Comparison of ENCODE assay signal across 11 cellular contexts in genomic region chr13:23506821-23507210, GRCh38.
DNase-seq lines count a peak whose midpoint lies in the region; ATAC-seq and TF ChIP-seq lines count a peak whose summit lies in the region.
"Had no signal": no experiment of that assay in that cellular context is flagged by ENCODE, and none has a peak within 500 bp of the region (broad histone marks: within the 10 kb centered on the region; RNA-seq: fewer than 3 reads in every experiment).

No MANE protein-coding gene starts in this region.

- H3K27me3 Mint-ChIP-seq in glutamatergic neuron (ENCODE audit: unreplicated experiment): peaks cover 11% of the 10 kb centered on the region
- H3K27me3 Mint-ChIP-seq in effector memory CD8-positive, alpha-beta T cell: peaks cover 14 to 49% of the 10 kb centered on the region in 2 donors
- H3K27me3 Mint-ChIP-seq in activated naive CD8-positive, alpha-beta T cell treated with anti-CD3 and anti-CD28 coated beads for 36 hours: peaks cover 12% of the 10 kb centered on the region

- H2BK120ac ChIP-seq in trophoblast cell (ENCODE audit: insufficient read depth, low read length, poor library complexity): peak overlapping the region; percentile 96

- peak overlapping the region; percentile 63 for H4K12ac ChIP-seq in trophoblast cell (ENCODE audit: low read depth, low read length)

- H2BK12ac ChIP-seq in trophoblast cell (ENCODE audit: low read length): peak overlapping the region; percentile 95

- H3K9me3 ChIP-seq in trophoblast cell (ENCODE audit: insufficient read depth, low read depth, low read length): no peaks in the 10 kb centered on the region

- H3K27ac ChIP-seq in trophoblast cell (ENCODE audit: low read depth, low read length): peak overlapping the region; percentile 99
- H3K27ac ChIP-seq: dorsolateral prefrontal cortex had no signal

- H3K14ac ChIP-seq in trophoblast cell (ENCODE audit: low read length): peak overlapping the region; percentile 92

- TF ChIP-seq CTCF in glutamatergic neuron (IDR thresholded peaks at IDR 0.05; ENCODE audit: partially characterized antibody, unreplicated experiment): no peak

- peak overlapping the region; percentile 99 for H4K91ac ChIP-seq in trophoblast cell (ENCODE audit: low read depth, low read length)

- H2AK5ac ChIP-seq in trophoblast cell (ENCODE audit: low read length): peak overlapping the region; percentile 99

- H3K18ac ChIP-seq in trophoblast cell (ENCODE audit: low read length): peak overlapping the region; percentile 92

- no peaks in the 10 kb centered on the region for H3K36me3 ChIP-seq in trophoblast cell (ENCODE audit: control insufficient read depth in 1 of 2, insufficient read depth in 2 of 2, low read length in 2 of 2)

- H3K9me3 Mint-ChIP-seq in glutamatergic neuron (ENCODE audit: unreplicated experiment): peaks cover 17% of the 10 kb centered on the region
- no peaks in the 10 kb centered on the region for H3K9me3 Mint-ChIP-seq in effector memory CD8-positive, alpha-beta T cell
- H3K9me3 Mint-ChIP-seq in activated naive CD8-positive, alpha-beta T cell treated with anti-CD3 and anti-CD28 coated beads for 36 hours: no peaks in the 10 kb centered on the region
- H3K9me3 Mint-ChIP-seq: natural killer cell had no signal

- no peak overlapping the region for H3K4me3 ChIP-seq in trophoblast cell (ENCODE audit: low read depth, low read length)
- H3K4me3 ChIP-seq: dorsolateral prefrontal cortex had no signal

- peak overlapping the region; percentile 8 for H3K4me2 ChIP-seq in trophoblast cell (ENCODE audit: low read length)

- peak overlapping the region; percentile 41 for H2AFZ ChIP-seq in trophoblast cell (ENCODE audit: insufficient read depth, low read length, poor library complexity)

- H3K27ac Mint-ChIP-seq in glutamatergic neuron (ENCODE audit: unreplicated experiment): peak overlapping the region; percentile 100
- H3K27ac Mint-ChIP-seq in effector memory CD8-positive, alpha-beta T cell: no peak overlapping the region
- no peak overlapping the region for H3K27ac Mint-ChIP-seq in activated naive CD8-positive, alpha-beta T cell treated with anti-CD3 and anti-CD28 coated beads for 36 hours
- H3K27ac Mint-ChIP-seq: natural killer cell had no signal

- no peak overlapping the region for H3K23ac ChIP-seq in trophoblast cell (ENCODE audit: low read length)

- H3K4me1 ChIP-seq in trophoblast cell (ENCODE audit: control insufficient read depth in 1 of 2, insufficient read depth in 2 of 2, low read length in 2 of 2): peaks cover 19 to 26% of the 10 kb centered on the region in 2 experiments

- H3K27me3 ChIP-seq in trophoblast cell (ENCODE audit: insufficient read depth, low read length): no peaks in the 10 kb centered on the region

- H3K4me3 Mint-ChIP-seq in glutamatergic neuron (ENCODE audit: unreplicated experiment): peak overlapping the region; percentile 72
- H3K4me3 Mint-ChIP-seq in effector memory CD8-positive, alpha-beta T cell: no peak overlapping the region
- H3K4me3 Mint-ChIP-seq in activated naive CD8-positive, alpha-beta T cell treated with anti-CD3 and anti-CD28 coated beads for 36 hours: no peak overlapping the region
- H3K4me3 Mint-ChIP-seq: natural killer cell had no signal

- H4K8ac ChIP-seq in trophoblast cell (ENCODE audit: low read depth, low read length): peak overlapping the region; percentile 75

- H3K79me2 ChIP-seq in trophoblast cell (ENCODE audit: control insufficient read depth, insufficient read depth, low read length, poor library complexity): peaks cover 7% of the 10 kb centered on the region

- H3K79me1 ChIP-seq in trophoblast cell (ENCODE audit: low read length): peaks cover 40% of the 10 kb centered on the region

- peak overlapping the region; percentile 99 for H2BK5ac ChIP-seq in trophoblast cell (ENCODE audit: low read depth, low read length, poor library complexity)

- WGBS in trophoblast cell (ENCODE audit: extremely low coverage, insufficient coverage, insufficient read length): no CpG with 5 or more reads among the region's 9 CpGs

- DNase-seq in EL (peak; percentile 92), glutamatergic neuron (no peak), trophoblast cell (no peak), NCI-H82 (lab: John Stamatoyannopoulos, UW) (no peak)
- DNase-seq in effector memory CD8-positive, alpha-beta T cell: no peak
- DNase-seq in activated naive CD8-positive, alpha-beta T cell treated with anti-CD3 and anti-CD28 coated beads for 36 hours: no peak
- DNase-seq: dorsolateral prefrontal cortex; natural killer cell; stimulated activated CD4-positive, alpha-beta T cell treated with anti-CD3 and anti-CD28 coated beads, Interleukin-4, amount 100 ng/mL, for 1 hour had no signal

- H3K4ac ChIP-seq in trophoblast cell (ENCODE audit: low read depth, low read length): peak overlapping the region; percentile 93

- peak; percentile 67 for ATAC-seq in SK-N-SH treated with all-trans-retinoic acid at 6 μM for 48 hours
- ATAC-seq in effector memory CD8-positive, alpha-beta T cell (replicated peaks): no peak
- no peak for ATAC-seq in HG02973 (IDR thresholded peaks at IDR 0.05; ENCODE audit: unreplicated experiment)
- ATAC-seq: natural killer cell had no signal

- no peaks in the 10 kb centered on the region for H3K36me3 Mint-ChIP-seq in glutamatergic neuron (ENCODE audit: unreplicated experiment)
- no peaks in the 10 kb centered on the region for H3K36me3 Mint-ChIP-seq in effector memory CD8-positive, alpha-beta T cell (ENCODE audit: insufficient read depth)
- no peaks in the 10 kb centered on the region for H3K36me3 Mint-ChIP-seq in activated naive CD8-positive, alpha-beta T cell treated with anti-CD3 and anti-CD28 coated beads for 36 hours
- H3K36me3 Mint-ChIP-seq: natural killer cell had no signal

- H3K9ac ChIP-seq in trophoblast cell (ENCODE audit: low read length): no peak overlapping the region

- peaks cover 52% of the 10 kb centered on the region for H3K4me1 Mint-ChIP-seq in glutamatergic neuron (ENCODE audit: low read depth, unreplicated experiment)
- no peaks in the 10 kb centered on the region for H3K4me1 Mint-ChIP-seq in effector memory CD8-positive, alpha-beta T cell (ENCODE audit: low read depth in 2 of 2)
- H3K4me1 Mint-ChIP-seq in activated naive CD8-positive, alpha-beta T cell treated with anti-CD3 and anti-CD28 coated beads for 36 hours: no peaks in the 10 kb centered on the region
- H3K4me1 Mint-ChIP-seq: natural killer cell had no signal

TF ChIP-seq in SK-N-SH treated with all-trans-retinoic acid at 6 μM for 48 hours, 23 proteins besides CTCF, POLR2A, EP300 and RAD21 (continues in another document):
- peak; percentile 65; the same call in 1 of the 2 replicates for TF ChIP-seq ESRRG (CRISPR knock-in tag; IDR thresholded peaks at IDR 0.05)
- TF ChIP-seq ZC3H10 (CRISPR knock-in tag; IDR thresholded peaks at IDR 0.05): peak; percentile 40; the same call in 1 of the 2 replicates
- no peak for TF ChIP-seq ZNF70 (CRISPR knock-in tag; IDR thresholded peaks at IDR 0.05)
- peak; percentile 96 for TF ChIP-seq ISL1 (CRISPR knock-in tag; IDR thresholded peaks at IDR 0.05)
- TF ChIP-seq, protein P1, sequence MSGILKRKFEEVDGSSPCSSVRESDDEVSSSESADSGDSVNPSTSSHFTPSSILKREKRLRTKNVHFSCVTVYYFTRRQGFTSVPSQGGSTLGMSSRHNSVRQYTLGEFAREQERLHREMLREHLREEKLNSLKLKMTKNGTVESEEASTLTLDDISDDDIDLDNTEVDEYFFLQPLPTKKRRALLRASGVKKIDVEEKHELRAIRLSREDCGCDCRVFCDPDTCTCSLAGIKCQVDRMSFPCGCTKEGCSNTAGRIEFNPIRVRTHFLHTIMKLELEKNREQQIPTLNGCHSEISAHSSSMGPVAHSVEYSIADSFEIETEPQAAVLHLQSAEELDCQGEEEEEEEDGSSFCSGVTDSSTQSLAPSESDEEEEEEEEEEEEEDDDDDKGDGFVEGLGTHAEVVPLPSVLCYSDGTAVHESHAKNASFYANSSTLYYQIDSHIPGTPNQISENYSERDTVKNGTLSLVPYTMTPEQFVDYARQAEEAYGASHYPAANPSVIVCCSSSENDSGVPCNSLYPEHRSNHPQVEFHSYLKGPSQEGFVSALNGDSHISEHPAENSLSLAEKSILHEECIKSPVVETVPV (CRISPR knock-in tag; IDR thresholded peaks at IDR 0.05): no peak
- peak; percentile 90 for TF ChIP-seq ZFP3 (CRISPR knock-in tag; IDR thresholded peaks at IDR 0.05)
- TF ChIP-seq CREB5 (CRISPR knock-in tag; IDR thresholded peaks at IDR 0.05; ENCODE audit: low read depth): peak; percentile 97
- TF ChIP-seq, protein P2, sequence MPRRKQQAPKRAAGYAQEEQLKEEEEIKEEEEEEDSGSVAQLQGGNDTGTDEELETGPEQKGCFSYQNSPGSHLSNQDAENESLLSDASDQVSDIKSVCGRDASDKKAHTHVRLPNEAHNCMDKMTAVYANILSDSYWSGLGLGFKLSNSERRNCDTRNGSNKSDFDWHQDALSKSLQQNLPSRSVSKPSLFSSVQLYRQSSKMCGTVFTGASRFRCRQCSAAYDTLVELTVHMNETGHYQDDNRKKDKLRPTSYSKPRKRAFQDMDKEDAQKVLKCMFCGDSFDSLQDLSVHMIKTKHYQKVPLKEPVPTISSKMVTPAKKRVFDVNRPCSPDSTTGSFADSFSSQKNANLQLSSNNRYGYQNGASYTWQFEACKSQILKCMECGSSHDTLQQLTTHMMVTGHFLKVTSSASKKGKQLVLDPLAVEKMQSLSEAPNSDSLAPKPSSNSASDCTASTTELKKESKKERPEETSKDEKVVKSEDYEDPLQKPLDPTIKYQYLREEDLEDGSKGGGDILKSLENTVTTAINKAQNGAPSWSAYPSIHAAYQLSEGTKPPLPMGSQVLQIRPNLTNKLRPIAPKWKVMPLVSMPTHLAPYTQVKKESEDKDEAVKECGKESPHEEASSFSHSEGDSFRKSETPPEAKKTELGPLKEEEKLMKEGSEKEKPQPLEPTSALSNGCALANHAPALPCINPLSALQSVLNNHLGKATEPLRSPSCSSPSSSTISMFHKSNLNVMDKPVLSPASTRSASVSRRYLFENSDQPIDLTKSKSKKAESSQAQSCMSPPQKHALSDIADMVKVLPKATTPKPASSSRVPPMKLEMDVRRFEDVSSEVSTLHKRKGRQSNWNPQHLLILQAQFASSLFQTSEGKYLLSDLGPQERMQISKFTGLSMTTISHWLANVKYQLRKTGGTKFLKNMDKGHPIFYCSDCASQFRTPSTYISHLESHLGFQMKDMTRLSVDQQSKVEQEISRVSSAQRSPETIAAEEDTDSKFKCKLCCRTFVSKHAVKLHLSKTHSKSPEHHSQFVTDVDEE (CRISPR knock-in tag; IDR thresholded peaks at IDR 0.05): peak; percentile 37
- TF ChIP-seq CSDC2 (CRISPR knock-in tag; IDR thresholded peaks at IDR 0.05): peak; percentile 83; the same call in 1 of the 2 replicates
